ENCODE assay signal across 13 cellular contexts in genomic region chr16:89048871-89049422, GRCh38. TPM values are rescaled to one million over a fixed set of nuclear protein-coding genes. Genes with fewer than 3 reads are reported as not detected.
DNase-seq lines count a peak whose midpoint lies in the region; ATAC-seq and TF ChIP-seq lines count a peak whose summit lies in the region.
"Had no signal": no experiment of that assay in that cellular context is flagged by ENCODE, and none has a peak within 500 bp of the region (broad histone marks: within the 10 kb centered on the region; RNA-seq: fewer than 3 reads in every experiment).

No MANE protein-coding gene starts in this region.

- H3K4me1 ChIP-seq in heart left ventricle (no peaks in the 10 kb centered on the region), aorta (ENCODE audit: control insufficient read depth in 1 of 2, insufficient read depth in 2 of 2, low read length in 2 of 2) (no peaks in the 10 kb centered on the region)

- TF ChIP-seq CTCF in heart left ventricle (IDR thresholded peaks at IDR 0.05) (no peak), glutamatergic neuron (IDR thresholded peaks at IDR 0.05; ENCODE audit: partially characterized antibody, unreplicated experiment) (no peak), nephron progenitor cell (IDR thresholded peaks at IDR 0.05) (no peak)

- H3K4me3 Mint-ChIP-seq in glutamatergic neuron (ENCODE audit: unreplicated experiment), result no peak overlapping the region
- no peak overlapping the region for H3K4me3 Mint-ChIP-seq in nephron progenitor cell

- H3K4me3 ChIP-seq in heart left ventricle (no peak overlapping the region), aorta (ENCODE audit: low read length in 2 of 2) (no peak overlapping the region)
- H3K4me3 ChIP-seq: PC-9 had no signal

- no peak overlapping the region for H3K27ac ChIP-seq in heart left ventricle
- H3K27ac ChIP-seq in aorta (ENCODE audit: low read depth in 1 of 2, low read length in 2 of 2), result no peak overlapping the region
- H3K27ac ChIP-seq: PC-9 had no signal

- DNase-seq in heart left ventricle (peak in 3 of 5 donors; percentile 20 to 46 (median 27)), cardiac septum (ENCODE audit: low spot score) (no peak), glutamatergic neuron (peak; percentile 15), nephron progenitor cell (peak; percentile 1), aorta (peak; percentile 42 to 66), NCI-H1105 treated with DMSO at 0.1 percent for 48 hours (lab: John Stamatoyannopoulos, UW) (no peak), hypothalamus (lab: John Stamatoyannopoulos, UW) (no peak), epidermal melanocyte (ENCODE audit: insufficient read length, low spot score) (no peak)
- DNase-seq: KBM-7, NCI-H1436 treated with DMSO at 0.1 percent for 48 hours, NCI-H2081, NCI-H510A treated with DMSO at 0.1 percent for 48 hours, PC-9 had no signal

- H3K27ac Mint-ChIP-seq in glutamatergic neuron (ENCODE audit: unreplicated experiment) (peak overlapping the region; percentile 36), nephron progenitor cell (no peak overlapping the region)

- ATAC-seq in heart left ventricle (no peak), aorta (ENCODE audit: low FRiP score) (no peak)

- no peaks in the 10 kb centered on the region for H3K9me3 ChIP-seq in heart left ventricle
- H3K9me3 ChIP-seq in aorta (ENCODE audit: control insufficient read depth, low read length), result no peaks in the 10 kb centered on the region

- H3K27me3 ChIP-seq in heart left ventricle (peaks cover 18 to 78% (median 31%) of the 10 kb centered on the region in 9 donors), aorta (ENCODE audit: control insufficient read depth in 1 of 2, insufficient read depth in 2 of 2, low read length in 1 of 2) (no peaks in the 10 kb centered on the region)

- TF ChIP-seq POLR2A in heart left ventricle (IDR thresholded peaks at IDR 0.05), result no peak

- H3K4me1 Mint-ChIP-seq in glutamatergic neuron (ENCODE audit: low read depth, unreplicated experiment) (peaks cover 13% of the 10 kb centered on the region), nephron progenitor cell (peaks cover 21% of the 10 kb centered on the region)

- WGBS in heart left ventricle, 4 donors, result 84 to 86% (median 85%) methylated on average over 13 to 24 of the region's 24 CpGs
- WGBS in aorta, 2 donors, result 79% methylated on average over 24 of the region's 24 CpGs

- peaks cover 10% of the 10 kb centered on the region for H3K9me3 Mint-ChIP-seq in glutamatergic neuron (ENCODE audit: unreplicated experiment)
- no peaks in the 10 kb centered on the region for H3K9me3 Mint-ChIP-seq in nephron progenitor cell

- H3K36me3 Mint-ChIP-seq in glutamatergic neuron (ENCODE audit: unreplicated experiment), result peaks cover 5% of the 10 kb centered on the region
- H3K36me3 Mint-ChIP-seq in nephron progenitor cell (ENCODE audit: low read depth), result no peaks in the 10 kb centered on the region

- intact Hi-C loops in heart left ventricle (cut with DNase I), result loop anchor here in 1 of 10 donors (10.0 kb wide), 1 partner anchor 56 kb away; no protein-coding TSS in a partner anchor
- intact Hi-C loops in cardiac septum (cut with DNase I), result no loop called here
- intact Hi-C loops in aorta (cut with DNase I), result no loop called here

- H3K36me3 ChIP-seq in heart left ventricle (no peaks in the 10 kb centered on the region), aorta (ENCODE audit: control insufficient read depth in 1 of 2, insufficient read depth in 2 of 2, low read length in 1 of 2) (no peaks in the 10 kb centered on the region)

- H3K27me3 Mint-ChIP-seq in glutamatergic neuron (ENCODE audit: unreplicated experiment) (peaks cover 14% of the 10 kb centered on the region), nephron progenitor cell (ENCODE audit: low read depth, poor library complexity) (peaks cover 19% of the 10 kb centered on the region)

RNA-seq across cellular contexts. Expression of gene ACSF3, which starts 44.7 kb away (rescaled TPM):
- total RNA-seq in heart left ventricle, result 10 to 100 TPM; 10.3 to 26.3 (median 19.3) TPM
- 10 to 100 TPM; 12.2 to 22.9 TPM for polyA plus RNA-seq in heart left ventricle
- 14.7 TPM for total RNA-seq in cardiac septum
- 29.3 TPM for total RNA-seq in glutamatergic neuron (ENCODE audit: unreplicated experiment)
- total RNA-seq in aorta, result 10 to 100 TPM; 19.3 to 33.2 TPM
- 10 to 100 TPM; 20.0 to 48.4 TPM for polyA plus RNA-seq in aorta

Comparison
In these comparisons a context has a peak if more than half of its experiments do, and no peak if none do; other contexts are left out.
1. DNase-seq: peak in heart left ventricle (3 of 5), glutamatergic neuron (single experiment), nephron progenitor cell (single experiment) and aorta (2 of 2); none in cardiac septum (single experiment), NCI-H1105 treated with DMSO at 0.1 percent for 48 hours (single experiment), hypothalamus (0 of 51) and epidermal melanocyte (single experiment).